In genomic region chr13:73056054-73056962, GRCh38 we compare ENCODE assay signal across 11 cellular contexts. TPM values are rescaled to one million over a fixed set of nuclear protein-coding genes. Genes with fewer than 3 reads are reported as not detected.
DNase-seq lines count a peak whose midpoint lies in the region; ATAC-seq and TF ChIP-seq lines count a peak whose summit lies in the region.
"Had no signal": no experiment of that assay in that cellular context is flagged by ENCODE, and none has a peak within 500 bp of the region (broad histone marks: within the 10 kb centered on the region; RNA-seq: fewer than 3 reads in every experiment).

No MANE protein-coding gene starts in this region.

- peaks cover 30% of the 10 kb centered on the region for H3K27me3 ChIP-seq in thymus (ENCODE audit: control insufficient read depth, insufficient read depth)
- H3K27me3 ChIP-seq in effector memory CD4-positive, alpha-beta T cell (replicated peaks; ENCODE audit: control insufficient read depth, insufficient read depth, low read length, poor library complexity, severe bottlenecking), result no peaks in the 10 kb centered on the region

- H3K27ac ChIP-seq in thymus (ENCODE audit: low read depth), result peak overlapping the region; percentile 52
- H3K27ac ChIP-seq in effector memory CD4-positive, alpha-beta T cell (ENCODE audit: insufficient read depth, low read length, poor library complexity, severe bottlenecking), result no peak overlapping the region
- H3K27ac ChIP-seq: WERI-Rb-1 had no signal

- intact Hi-C loops in left colon (cut with DNase I, micrococcal nuclease), result no loop called here

- peaks cover 10% of the 10 kb centered on the region for H3K4me1 ChIP-seq in thymus (ENCODE audit: control insufficient read depth, insufficient read depth, low read length)
- peaks cover 6% of the 10 kb centered on the region for H3K4me1 ChIP-seq in effector memory CD4-positive, alpha-beta T cell (ENCODE audit: control insufficient read depth, insufficient read depth, low read length, poor library complexity, severe bottlenecking)

- no peak for TF ChIP-seq POLR2A in GM18505 (IDR thresholded peaks at IDR 0.05; ENCODE audit: borderline replicate concordance, extremely low read depth, insufficient read depth, insufficient read length)

- H3K4me3 ChIP-seq in HFF-Myc (replicated peaks; ENCODE audit: low read depth, low read length), result no peak overlapping the region
- no peak overlapping the region for H3K4me3 ChIP-seq in thymus (ENCODE audit: low read length)
- no peak overlapping the region for H3K4me3 ChIP-seq in effector memory CD4-positive, alpha-beta T cell (ENCODE audit: insufficient read depth, low read depth, low read length, poor library complexity, severe bottlenecking)

- ATAC-seq in left colon (no peak), GM18505 (IDR thresholded peaks at IDR 0.05; ENCODE audit: unreplicated experiment) (no peak)
- ATAC-seq: stimulated activated naive CD8-positive, alpha-beta T cell treated with anti-CD3 and anti-CD28 coated beads, Interleukin-15, amount 100 ng/mL, for 72 hours had no signal

- no peak for TF ChIP-seq CTCF in HFF-Myc (IDR thresholded peaks at IDR 0.05; ENCODE audit: low read depth, low read length, missing control alignments)

- H3K9me3 ChIP-seq in thymus (ENCODE audit: control insufficient read depth), result no peaks in the 10 kb centered on the region
- H3K9me3 ChIP-seq in effector memory CD4-positive, alpha-beta T cell (ENCODE audit: control insufficient read depth, low read length), result no peaks in the 10 kb centered on the region

- H3K36me3 ChIP-seq in thymus (ENCODE audit: control insufficient read depth, insufficient read depth), result no peaks in the 10 kb centered on the region
- H3K36me3 ChIP-seq in effector memory CD4-positive, alpha-beta T cell (ENCODE audit: control insufficient read depth, insufficient read depth, low read length), result no peaks in the 10 kb centered on the region
- H3K36me3 ChIP-seq: WERI-Rb-1 had no signal

- WGBS in thymus, result 94% methylated on average over 9 of the region's 9 CpGs

- DNase-seq in HFF-Myc (ENCODE audit: extremely low read depth, low read depth) (peak; percentile 84), SW480 (ENCODE audit: low spot score) (peak; percentile 92), hepatic stellate cell (ENCODE audit: low spot score) (peak; percentile 57), left colon (no peak)
- DNase-seq in effector memory CD4-positive, alpha-beta T cell, result no peak
- DNase-seq: activated effector memory CD4-positive, alpha-beta T cell treated with Interleukin-2 at 50 U/mL for 16 hours; Karpas-422; stimulated activated naive CD8-positive, alpha-beta T cell treated with anti-CD3 and anti-CD28 coated beads, Interleukin-15, amount 100 ng/mL, for 72 hours; WERI-Rb-1 had no signal

RNA-seq across cellular contexts. Expression of gene KLF5, which starts 2.5 kb away (rescaled TPM):
- 78.5 TPM for polyA plus RNA-seq in thymus
- 100 to 1,000 TPM; 361 to 365 TPM for total RNA-seq in left colon

Comparison
In these comparisons a context has a peak if more than half of its experiments do, and no peak if none do; other contexts are left out.
1. DNase-seq: peak in HFF-Myc (single experiment), SW480 (single experiment) and hepatic stellate cell (single experiment); none in left colon (0 of 2) and effector memory CD4-positive, alpha-beta T cell (0 of 3).